Comparison of ENCODE assay signal across 15 cellular contexts in the genomic region with DNA sequence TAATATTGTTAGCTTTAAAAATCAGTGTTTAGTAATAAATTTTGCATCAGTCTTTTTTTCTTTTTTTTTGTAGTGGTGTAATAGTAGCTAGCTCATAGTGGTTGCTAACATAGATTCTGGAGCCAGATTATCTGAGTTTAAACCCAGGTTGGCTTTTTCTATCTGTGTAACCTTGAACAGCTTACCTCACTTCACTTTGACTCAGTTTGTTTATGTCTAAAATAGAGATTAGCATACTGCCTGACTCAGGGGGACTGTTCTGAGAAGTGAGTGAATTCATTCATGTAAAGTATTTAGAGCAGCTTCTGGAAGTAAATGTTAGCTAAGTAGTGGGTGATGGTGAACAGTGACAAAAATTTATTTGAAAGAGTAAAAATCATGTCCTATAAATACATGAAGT. TPM values are rescaled to one million over a fixed set of nuclear protein-coding genes. Genes with fewer than 3 reads are reported as not detected.
DNase-seq lines count a peak whose midpoint lies in the region; ATAC-seq and TF ChIP-seq lines count a peak whose summit lies in the region.
"Had no signal": no experiment of that assay in that cellular context is flagged by ENCODE, and none has a peak within 500 bp of the region (broad histone marks: within the 10 kb centered on the region; RNA-seq: fewer than 3 reads in every experiment).

No MANE protein-coding gene starts in this region.

- H3K27me3 ChIP-seq in PC-3 (ENCODE audit: low read length) (no peaks in the 10 kb centered on the region), rectal smooth muscle tissue (ENCODE audit: control insufficient read depth, insufficient read depth, low read length) (no peaks in the 10 kb centered on the region)
- H3K27me3 ChIP-seq: MG63, upper lobe of left lung had no signal

- no peaks in the 10 kb centered on the region for H3K79me2 ChIP-seq in PC-3 (ENCODE audit: low read length)

- BruUV-seq in PC-3 (replicated peaks; lab: Mats Ljungman, UMichigan), result no TSS peak

- peak overlapping the region; percentile 13; the same call in 1 of the 2 replicates for H3K4me2 ChIP-seq in PC-3 (ENCODE audit: low read length)

- no peak overlapping the region for H2AFZ ChIP-seq in PC-3 (ENCODE audit: low read length)

- POLR2A ChIA-PET in PC-3 (lab: Charles Lee; ENCODE audit: unreplicated experiment), result no interaction called here

- H3K9me2 ChIP-seq in PC-3 (replicated peaks; ENCODE audit: low read length), result no peaks in the 10 kb centered on the region

- no peaks in the 10 kb centered on the region for H3F3A ChIP-seq in PC-3 (ENCODE audit: low read length, unreplicated experiment)

- H3K36me3 ChIP-seq in PC-3 (ENCODE audit: low read depth, low read length), result peaks cover 9% of the 10 kb centered on the region; the same call in 1 of the 2 replicates
- H3K36me3 ChIP-seq in rectal smooth muscle tissue (ENCODE audit: control insufficient read depth, insufficient read depth, low read length), result no peaks in the 10 kb centered on the region
- H3K36me3 ChIP-seq: MG63 had no signal

- no peak overlapping the region for H3K27ac ChIP-seq in PC-3 (ENCODE audit: low read length)
- H3K27ac ChIP-seq in coronary artery, result peak overlapping the region; percentile 15
- H3K27ac ChIP-seq in rectal smooth muscle tissue (ENCODE audit: low read depth, low read length), result peak overlapping the region; percentile 30

- no peak for ATAC-seq in PC-3
- no peak for ATAC-seq in HG03439 (IDR thresholded peaks at IDR 0.05; ENCODE audit: unreplicated experiment)
- no peak for ATAC-seq in HG02938 (IDR thresholded peaks at IDR 0.05; ENCODE audit: unreplicated experiment)
- ATAC-seq: naive thymus-derived CD4-positive, alpha-beta T cell had no signal

- H3K9ac ChIP-seq in PC-3 (ENCODE audit: low read length) (no peak overlapping the region), rectal smooth muscle tissue (ENCODE audit: low read length) (no peak overlapping the region)

- CTCF ChIA-PET in PC-3 (lab: Charles Lee), result no interaction called here

- TF ChIP-seq CTCF in PC-3 (conservative IDR thresholded peaks at IDR 0.05; ENCODE audit: low read depth, low read length), result no peak
- TF ChIP-seq CTCF in coronary artery (IDR thresholded peaks at IDR 0.05), result no peak

- H3K4me1 ChIP-seq in PC-3 (ENCODE audit: insufficient read depth, low read length), result peaks cover 35% of the 10 kb centered on the region
- peaks cover 28% of the 10 kb centered on the region for H3K4me1 ChIP-seq in rectal smooth muscle tissue (ENCODE audit: control insufficient read depth, insufficient read depth, low read length)

- no peaks in the 10 kb centered on the region for H4K20me1 ChIP-seq in PC-3 (ENCODE audit: low read length)

- H3K9me3 ChIP-seq in PC-3 (ENCODE audit: low read length), result no peaks in the 10 kb centered on the region
- H3K9me3 ChIP-seq: MG63, upper lobe of left lung had no signal

- no peak overlapping the region for H3K4me3 ChIP-seq in PC-3 (ENCODE audit: low read length)
- H3K4me3 ChIP-seq in coronary artery, result no peak overlapping the region
- no peak overlapping the region for H3K4me3 ChIP-seq in rectal smooth muscle tissue (ENCODE audit: low read length)
- H3K4me3 ChIP-seq: MG63, upper lobe of left lung had no signal

- peak; percentile 22 for DNase-seq in EH (ENCODE audit: low read depth)
- DNase-seq in PC-3, result no peak
- no peak for DNase-seq in coronary artery (ENCODE audit: low spot score)
- no peak for DNase-seq in LoVo (ENCODE audit: low spot score)
- DNase-seq: activated naive CD4-positive, alpha-beta T cell treated with anti-CD3 and anti-CD28 coated beads, Interleukin-2, amount 50 U/mL, for 16 hours; AML-193; MG63; naive thymus-derived CD4-positive, alpha-beta T cell; NCI-H2029; NCI-H69; stimulated activated CD4-positive, alpha-beta T cell treated with anti-CD3 and anti-CD28 coated beads, Interleukin-4, amount 100 ng/mL, for 1 hour; upper lobe of left lung had no signal

- intact Hi-C loops in PC-3 (cut with micrococcal nuclease), result no loop called here

RNA-seq across cellular contexts. Expression of a gene that starts 32.9 kb away (rescaled TPM):
- total RNA-seq in PC-3 (2014; rRNA removed), result 1.8 and 2.4 TPM in 2 replicates
